Comparison of ENCODE assay signal across 22 cellular contexts in genomic region chr7:69657331-69657730, GRCh38. TPM values are rescaled to one million over a fixed set of nuclear protein-coding genes. Genes with fewer than 3 reads are reported as not detected.
DNase-seq lines count a peak whose midpoint lies in the region; ATAC-seq and TF ChIP-seq lines count a peak whose summit lies in the region.
"Had no signal": no experiment of that assay in that cellular context is flagged by ENCODE, and none has a peak within 500 bp of the region (broad histone marks: within the 10 kb centered on the region; RNA-seq: fewer than 3 reads in every experiment).

No MANE protein-coding gene starts in this region.

- no peak overlapping the region for H2BK120ac ChIP-seq in mesenchymal stem cell (ENCODE audit: low read depth, low read length)

- H3K4me2 ChIP-seq in OCI-LY1 (ENCODE audit: low read length) (peak overlapping the region; percentile 57; the same call in 1 of the 2 replicates), mesenchymal stem cell (ENCODE audit: low read length, poor library complexity, severe bottlenecking) (no peak overlapping the region)
- H3K4me2 ChIP-seq: BLaER1 treated with 17β-estradiol and CSF1 and Interleukin-3, amounts not matched to agents 10 nM and 100 nM; GM23338 had no signal

- DNase-seq in left ventricle myocardium inferior (no peak), Right ventricle myocardium superior (no peak), mesenchymal stem cell (no peak), upper lobe of left lung (no peak), caudate nucleus (lab: John Stamatoyannopoulos, UW) (no peak), EL (no peak)
- no peak for DNase-seq in activated CD4-positive, alpha-beta T cell treated with anti-CD3 and anti-CD28 coated beads, Interleukin-2, amount 50 U/mL, for 1 hour
- DNase-seq: ACHN; activated CD4-positive, alpha-beta T cell treated with anti-CD3 and anti-CD28 coated beads, Interleukin-2, amount 50 U/mL, for 4 hours; activated naive CD8-positive, alpha-beta T cell treated with anti-CD3 and anti-CD28 coated beads for 36 hours; Caco-2; effector CD4-positive, alpha-beta T cell; kidney glomerular epithelial cell; naive thymus-derived CD8-positive, alpha-beta T cell; NCI-H1105 treated with DMSO at 0.1 percent for 48 hours; pancreas; T-helper 17 cell had no signal

- H3K9me3 ChIP-seq in left ventricle myocardium inferior (replicated peaks) (no peaks in the 10 kb centered on the region), OCI-LY1 (ENCODE audit: low read length) (no peaks in the 10 kb centered on the region), mesenchymal stem cell (ENCODE audit: control insufficient read depth, low read length) (no peaks in the 10 kb centered on the region), upper lobe of left lung (no peaks in the 10 kb centered on the region)
- H3K9me3 ChIP-seq: Caco-2, pancreas, sigmoid colon, SJCRH30 had no signal

- no peak for TF ChIP-seq EP300 in upper lobe of left lung (IDR thresholded peaks at IDR 0.05)

- no peak overlapping the region for H2AK5ac ChIP-seq in mesenchymal stem cell (ENCODE audit: low read length, severe bottlenecking)

- H3K4me1 ChIP-seq in left ventricle myocardium inferior (peaks cover 53% of the 10 kb centered on the region), OCI-LY1 (ENCODE audit: insufficient read depth, low read length, severe bottlenecking) (peaks cover 100% of the 10 kb centered on the region), mesenchymal stem cell (ENCODE audit: control insufficient read depth, insufficient read depth, low read depth, low read length) (peaks cover 5% of the 10 kb centered on the region), upper lobe of left lung (peaks cover 39 to 56% (median 48%) of the 10 kb centered on the region in 4 donors)
- H3K4me1 ChIP-seq: Caco-2 had no signal

- no peak overlapping the region for H3K4ac ChIP-seq in mesenchymal stem cell (ENCODE audit: low read depth in 1 of 2, low read length in 2 of 2)

- intact Hi-C loops in left ventricle myocardium inferior (cut with micrococcal nuclease) (no loop called here), Right ventricle myocardium superior (cut with DNase I) (no loop called here)

- H2BK5ac ChIP-seq in mesenchymal stem cell (ENCODE audit: low read depth, low read length, poor library complexity, severe bottlenecking) = no peak overlapping the region

- 92% methylated on average over 3 of the region's 4 CpGs for WGBS in mesenchymal stem cell
- 57 to 85% methylated on average over 4 of the region's 4 CpGs for WGBS in upper lobe of left lung, 2 donors

- 0 out of 2 replicates have a peak, but pooled peaks cover 6% of the 10 kb centered on the region for H3F3A ChIP-seq in OCI-LY1 (ENCODE audit: insufficient read depth, low read length)

- H3K9me2 ChIP-seq in OCI-LY1 (ENCODE audit: low read depth, low read length) = no peaks in the 10 kb centered on the region

- H2AFZ ChIP-seq in OCI-LY1 (ENCODE audit: low read length) = no peak overlapping the region
- H2AFZ ChIP-seq in mesenchymal stem cell (ENCODE audit: low read depth, low read length) = no peak overlapping the region
- H2AFZ ChIP-seq: GM23338 had no signal

- peak overlapping the region; percentile 60 for H3K27ac ChIP-seq in left ventricle myocardium inferior (replicated peaks)
- peak overlapping the region; percentile 95 for H3K27ac ChIP-seq in OCI-LY1 (ENCODE audit: low read depth, low read length, poor library complexity, severe bottlenecking)
- no peak overlapping the region for H3K27ac ChIP-seq in mesenchymal stem cell (ENCODE audit: low read length, poor library complexity, severe bottlenecking)
- H3K27ac ChIP-seq in upper lobe of left lung = peak overlapping the region in 3 of 4 donors; percentile 15 to 54 (median 35)
- no peak overlapping the region for H3K27ac ChIP-seq in caudate nucleus (ENCODE audit: low read depth, low read length)
- H3K27ac ChIP-seq: BLaER1 treated with 17β-estradiol and CSF1 and Interleukin-3, amounts not matched to agents 10 nM and 100 nM; pancreas had no signal

- H4K91ac ChIP-seq in mesenchymal stem cell (ENCODE audit: low read length) = no peak overlapping the region

- H3K14ac ChIP-seq in mesenchymal stem cell (ENCODE audit: low read length in 2 of 2) = no peak overlapping the region

- H3K9ac ChIP-seq in OCI-LY1 (ENCODE audit: low read length) = peak overlapping the region; percentile 51; the same call in 1 of the 2 replicates
- H3K9ac ChIP-seq in mesenchymal stem cell (ENCODE audit: low read length) = peak overlapping the region; percentile 63
- H3K9ac ChIP-seq: BLaER1 treated with 17β-estradiol and CSF1 and Interleukin-3, amounts not matched to agents 10 nM and 100 nM had no signal

- no peaks in the 10 kb centered on the region for H4K20me1 ChIP-seq in OCI-LY1 (ENCODE audit: insufficient read depth, low read length)

- no peak overlapping the region for H3K23ac ChIP-seq in mesenchymal stem cell (ENCODE audit: low read length in 2 of 2)

- H3K27me3 ChIP-seq in left ventricle myocardium inferior (ENCODE audit: low read depth) (no peaks in the 10 kb centered on the region), OCI-LY1 (ENCODE audit: insufficient read depth, low read length) (no peaks in the 10 kb centered on the region), mesenchymal stem cell (ENCODE audit: control insufficient read depth in 1 of 2, insufficient read depth in 1 of 2, low read length in 2 of 2) (no peaks in the 10 kb centered on the region), upper lobe of left lung (no peaks in the 10 kb centered on the region)
- H3K27me3 ChIP-seq: BLaER1 treated with 17β-estradiol and CSF1 and Interleukin-3, amounts not matched to agents 10 nM and 100 nM; pancreas; sigmoid colon; SJCRH30 had no signal

- no peak for TF ChIP-seq CTCF in left ventricle myocardium inferior (IDR thresholded peaks at IDR 0.05; ENCODE audit: borderline replicate concordance)
- TF ChIP-seq CTCF in OCI-LY1 (IDR thresholded peaks at IDR 0.05; ENCODE audit: low read length) = no peak
- no peak for TF ChIP-seq CTCF in upper lobe of left lung (IDR thresholded peaks at IDR 0.05)

- peak overlapping the region; percentile 0 for H3K4me3 ChIP-seq in left ventricle myocardium inferior
- no peak overlapping the region for H3K4me3 ChIP-seq in OCI-LY1 (ENCODE audit: low read depth, low read length, poor library complexity, severe bottlenecking)
- H3K4me3 ChIP-seq in mesenchymal stem cell (ENCODE audit: insufficient read depth in 1 of 2, low read depth in 1 of 2, low read length in 2 of 2) = peak overlapping the region in 1 of 2 experiments; percentile 10
- no peak overlapping the region for H3K4me3 ChIP-seq in upper lobe of left lung
- H3K4me3 ChIP-seq: BLaER1 treated with 17β-estradiol and CSF1 and Interleukin-3, amounts not matched to agents 10 nM and 100 nM; GM23338; pancreas; sigmoid colon; SJCRH30 had no signal

- no peak overlapping the region for H4K8ac ChIP-seq in mesenchymal stem cell (ENCODE audit: low read length)

- H2BK12ac ChIP-seq in mesenchymal stem cell (ENCODE audit: low read length in 2 of 2) = no peak overlapping the region

- H3K18ac ChIP-seq in mesenchymal stem cell (ENCODE audit: low read depth in 1 of 2, low read length in 2 of 2) = no peak overlapping the region

- TF ChIP-seq POLR2A in upper lobe of left lung (IDR thresholded peaks at IDR 0.05) = no peak

- peaks cover 92% of the 10 kb centered on the region for H3K79me2 ChIP-seq in OCI-LY1 (ENCODE audit: insufficient read depth, low read length)

- ATAC-seq in Right ventricle myocardium superior (ENCODE audit: poor library complexity) (no peak), upper lobe of left lung (ENCODE audit: low FRiP score in 2 of 2) (no peak)
- ATAC-seq: GM23338; naive thymus-derived CD8-positive, alpha-beta T cell; T-helper 17 cell had no signal

- peaks cover 34% of the 10 kb centered on the region for H3K79me1 ChIP-seq in mesenchymal stem cell (replicated peaks; ENCODE audit: low read length, poor library complexity, severe bottlenecking)

- no peak overlapping the region for H2BK15ac ChIP-seq in mesenchymal stem cell (ENCODE audit: low read depth, poor library complexity, severe bottlenecking)

- H3K36me3 ChIP-seq in left ventricle myocardium inferior (no peaks in the 10 kb centered on the region), OCI-LY1 (ENCODE audit: insufficient read depth, low read length) (no peaks in the 10 kb centered on the region), mesenchymal stem cell (ENCODE audit: control insufficient read depth in 1 of 2, insufficient read depth in 2 of 2, low read depth in 1 of 2, low read length in 2 of 2) (no peaks in the 10 kb centered on the region), upper lobe of left lung (no peaks in the 10 kb centered on the region)
- H3K36me3 ChIP-seq: pancreas, sigmoid colon, SJCRH30 had no signal

RNA-seq across cellular contexts. Expression of gene AUTS2, which starts 59.1 kb away (rescaled TPM):
- 10.5 TPM for total RNA-seq in left ventricle myocardium inferior
- 5.2 TPM for total RNA-seq in Right ventricle myocardium superior
- polyA plus RNA-seq in mesenchymal stem cell (2013, experiment 1 of 2) = 4.4 TPM
- polyA plus RNA-seq in mesenchymal stem cell (2013, experiment 2 of 2) = 3.9 TPM
- total RNA-seq in upper lobe of left lung = 100 to 1,000 TPM in 1 of 6 donors, 10 to 100 TPM in 5; 38.9 to 151 (median 55.8) TPM

Comparison
In these comparisons a context has a peak if more than half of its experiments do, and no peak if none do; other contexts are left out.
1. H3K27ac ChIP-seq: peak in left ventricle myocardium inferior (single experiment), OCI-LY1 (single experiment) and upper lobe of left lung (3 of 4); none in mesenchymal stem cell (single experiment) and caudate nucleus (single experiment).